Comparison of ENCODE assay signal across 24 cellular contexts in the genomic region with DNA sequence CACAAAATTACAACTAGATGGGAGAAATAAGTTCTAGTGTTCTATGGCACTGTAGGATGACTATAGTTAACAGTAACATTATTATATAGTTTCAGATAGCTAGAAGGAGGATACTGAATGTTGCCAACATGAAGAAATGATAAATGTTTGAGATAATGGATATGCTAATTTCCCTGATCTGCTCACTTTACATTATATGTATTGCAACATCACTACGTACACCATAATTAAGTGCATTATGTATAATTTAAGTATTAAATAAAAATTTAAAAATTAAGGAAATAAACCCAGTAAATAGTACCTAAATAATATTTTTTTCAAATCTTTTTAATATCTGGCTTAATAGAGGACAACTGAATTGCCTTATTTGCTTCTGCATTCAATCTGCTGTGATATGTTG.
"Had no signal": no experiment of that assay in that cellular context is flagged by ENCODE, and none has a peak within 500 bp of the region (broad histone marks: within the 10 kb centered on the region; RNA-seq: fewer than 3 reads in every experiment).

No MANE protein-coding gene starts in this region.

- H3K27ac ChIP-seq: neural progenitor cell, ovary, parathyroid adenoma, psoas muscle, skin epidermis, stomach, thoracic aorta, thyroid gland, transverse colon, upper lobe of right lung, uterus had no signal

- H3K9ac ChIP-seq: neural progenitor cell, parathyroid adenoma had no signal

- H3K4me1 ChIP-seq: neural progenitor cell, parathyroid adenoma, psoas muscle, thyroid gland, upper lobe of right lung, uterus had no signal

- ATAC-seq: naive thymus-derived CD4-positive, alpha-beta T cell; natural killer cell; psoas muscle; right cardiac atrium; sciatic nerve; stimulated activated effector memory CD8-positive, alpha-beta T cell treated with anti-CD3 and anti-CD28 coated beads, Interleukin-12 subunit alpha, Interleukin-12 subunit beta, amount 100 ng/mL, for 72 hours; stimulated activated naive B cell treated with anti-CD40 and anti-IgM and Interleukin-4, amounts not matched to agents 10 μg/mL and 1 μg/mL and 100 μg/mL, for 72 hours; upper lobe of right lung had no signal

- H3K36me3 ChIP-seq: neural progenitor cell, ovary, stomach, thoracic aorta, thyroid gland, transverse colon, upper lobe of right lung, uterus had no signal

- DNase-seq: naive thymus-derived CD4-positive, alpha-beta T cell; natural killer cell; occipital lobe; ovary; posterior cingulate gyrus; psoas muscle; right cardiac atrium; stimulated activated CD4-positive, alpha-beta T cell treated with anti-CD3 and anti-CD28 coated beads, Interleukin-15, amount 100 ng/mL, for 24 hours; stimulated activated CD4-positive, alpha-beta T cell treated with anti-CD3 and anti-CD28 coated beads, Interleukin-2, amount 100 ng/mL, for 24 hours; stimulated activated CD4-positive, alpha-beta T cell treated with anti-CD3 and anti-CD28 coated beads, Interleukin-2, amount 100 ng/mL, for 48 hours; stimulated activated CD4-positive, alpha-beta T cell treated with anti-CD3 and anti-CD28 coated beads, Interleukin-4, amount 100 ng/mL, for 24 hours; stimulated activated naive B cell treated with anti-CD40 and anti-IgM and Interleukin-4, amounts not matched to agents 10 μg/mL and 1 μg/mL and 100 μg/mL, for 72 hours; stimulated activated naive CD4-positive, alpha-beta T cell treated with Interleukin-2 at 50 U/mL for 16 hours; stomach; thyroid gland; transverse colon; upper lobe of right lung; uterus had no signal

- H3K27me3 ChIP-seq: neural progenitor cell, ovary, stomach, thyroid gland, transverse colon, upper lobe of right lung, uterus had no signal

- H3K4me2 ChIP-seq: neural progenitor cell had no signal

- H3K4me3 ChIP-seq: neural progenitor cell, ovary, psoas muscle, skin epidermis, stomach, thoracic aorta, thyroid gland, transverse colon, upper lobe of right lung, uterus had no signal

- H3K9me3 ChIP-seq: ovary, psoas muscle, stomach, thoracic aorta, thyroid gland, transverse colon, upper lobe of right lung, uterus had no signal
